In genomic region chr7:74488518-74488917, GRCh38 we compare ENCODE assay signal across 2 cellular contexts.
A peak's percentile ranks its signal among the peaks of the same experiment; 100 is the strongest.
TF ChIP-seq lines count a peak whose summit lies in the region.

No MANE protein-coding gene starts in this region.

TF ChIP-seq in HepG2, 621 proteins besides CTCF, POLR2A, EP300 and RAD21:
- 0 out of 2 replicates have a peak, but pooled peaks have one; percentile 10 for TF ChIP-seq ZNF770 (CRISPR knock-in tag; IDR thresholded peaks at IDR 0.05)
- TF ChIP-seq ZNF782 (CRISPR knock-in tag; IDR thresholded peaks at IDR 0.05; ENCODE audit: borderline replicate concordance), result no peak
TF ChIP-seq in HepG2: peak in this region for 1.

TF ChIP-seq in WTC11, 78 proteins besides CTCF, POLR2A, EP300 and RAD21 (continued from another document):
- TF ChIP-seq PRDM15 (CRISPR knock-in tag; IDR thresholded peaks at IDR 0.05) (no peak), ERG (CRISPR knock-in tag; IDR thresholded peaks at IDR 0.05) (no peak), ZNF121 (CRISPR knock-in tag; IDR thresholded peaks at IDR 0.05) (no peak), ZNF232 (CRISPR knock-in tag; IDR thresholded peaks at IDR 0.05) (no peak), FOXK1 (CRISPR knock-in tag; IDR thresholded peaks at IDR 0.05) (no peak), ZNF138 (CRISPR knock-in tag; conservative IDR thresholded peaks at IDR 0.05) (no peak), ZNF512 (CRISPR knock-in tag; IDR thresholded peaks at IDR 0.05; ENCODE audit: borderline replicate concordance) (no peak), GRHL2 (CRISPR knock-in tag; IDR thresholded peaks at IDR 0.05; ENCODE audit: insufficient replicate concordance, severe bottlenecking) (no peak), TCF7 (CRISPR knock-in tag; IDR thresholded peaks at IDR 0.05; ENCODE audit: low read depth) (no peak), ZNF263 (CRISPR knock-in tag; IDR thresholded peaks at IDR 0.05; ENCODE audit: low read depth) (no peak), AFF4 (CRISPR knock-in tag; IDR thresholded peaks at IDR 0.05; ENCODE audit: borderline replicate concordance) (no peak), ZNF281 (CRISPR knock-in tag; IDR thresholded peaks at IDR 0.05) (no peak)
